ENCODE assay signal across 14 cellular contexts in the genomic region with DNA sequence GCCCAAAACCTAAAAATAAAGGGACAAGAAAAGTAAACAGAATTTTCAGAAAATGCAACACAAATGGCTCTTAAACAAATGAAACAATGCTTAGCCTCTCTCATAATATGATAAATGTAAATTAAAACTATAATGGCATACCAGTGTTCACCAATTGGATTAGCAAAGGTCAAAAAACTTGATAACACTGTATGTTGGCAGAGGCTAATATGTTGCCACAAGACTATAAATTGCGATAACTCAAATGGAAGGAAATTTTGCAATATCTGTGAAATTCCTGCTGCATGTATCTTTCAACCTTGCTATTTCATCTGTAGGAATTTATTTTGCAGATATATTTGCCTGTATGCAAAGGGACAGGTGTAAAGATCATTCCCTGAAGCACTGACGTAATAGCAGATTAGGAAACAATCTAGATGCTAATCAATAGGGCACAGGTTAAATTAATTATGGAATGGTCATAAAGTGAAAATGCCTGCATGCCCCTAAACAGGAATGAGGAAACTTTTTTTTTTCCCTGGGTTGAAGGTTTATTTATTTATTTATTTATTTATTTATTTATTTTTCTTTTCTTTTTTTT.
DNase-seq lines count a peak whose midpoint lies in the region; ATAC-seq, FAIRE-seq and TF ChIP-seq lines count a peak whose summit lies in the region.
"Had no signal": no experiment of that assay in that cellular context is flagged by ENCODE, and none has a peak within 500 bp of the region (broad histone marks: within the 10 kb centered on the region; RNA-seq: fewer than 3 reads in every experiment).

No MANE protein-coding gene starts in this region.

- no peak for TF ChIP-seq POLR2A in HepG2 (IDR thresholded peaks at IDR 0.05; ENCODE audit: insufficient read depth in 1 of 2, low read depth in 2 of 2, low read length in 2 of 2)
- TF ChIP-seq POLR2A in GM18505 (IDR thresholded peaks at IDR 0.05; ENCODE audit: borderline replicate concordance, extremely low read depth, insufficient read depth, insufficient read length): no peak

- no peak overlapping the region for H2AFZ ChIP-seq in HepG2 (ENCODE audit: low read length)

- no TSS peak for BruUV-seq in HepG2 (replicated peaks; lab: Mats Ljungman, UMichigan)

- H3K4me3 ChIP-seq in liver (ENCODE audit: low read depth in 1 of 3, low read length in 3 of 3) (no peak overlapping the region), HepG2 (replicated peaks in 1 of 3; ENCODE audit: insufficient read depth in 1 of 3, low read depth in 2 of 3, low read length in 3 of 3) (no peak overlapping the region)

- CTCF ChIA-PET in HepG2 (lab: Yijun Ruan, JAX; ENCODE audit: low intra/inter-chr PET ratio, low total read pairs): no interaction called here

- no peak overlapping the region for H3K9ac ChIP-seq in liver (ENCODE audit: low read depth in 1 of 2, low read length in 2 of 2)
- no peak overlapping the region for H3K9ac ChIP-seq in HepG2 (ENCODE audit: insufficient read depth, low read depth, low read length)

- DNase-seq in HepG2 (ENCODE audit: low spot score) (no peak), NCI-H460 (ENCODE audit: extremely low read depth, low read depth) (peak; percentile 66), left lobe of liver (ENCODE audit: low spot score) (no peak), NCI-H187 treated with DMSO at 0.1 percent for 48 hours (lab: John Stamatoyannopoulos, UW) (no peak), NCI-H146 treated with DMSO at 0.1 percent for 48 hours (lab: John Stamatoyannopoulos, UW; ENCODE audit: unreplicated experiment) (no peak)
- DNase-seq: 8988T; C1 segment of cervical spinal cord; CD4-positive, alpha-beta T cell; DMS79 treated with DMSO at 0.1 percent for 48 hours; EL had no signal

- H3K27me3 ChIP-seq in liver (ENCODE audit: control insufficient read depth in 4 of 4, insufficient read depth in 4 of 4, low read length in 3 of 4) (no peaks in the 10 kb centered on the region), HepG2 (ENCODE audit: control insufficient read depth in 1 of 2, insufficient read depth in 2 of 2, low read length in 2 of 2) (no peaks in the 10 kb centered on the region)

- H3K9me3 ChIP-seq in liver (ENCODE audit: control insufficient read depth in 4 of 4, low read length in 3 of 4): no peaks in the 10 kb centered on the region
- no peaks in the 10 kb centered on the region for H3K9me3 ChIP-seq in HepG2 (ENCODE audit: low read length)

- no peak for TF ChIP-seq RAD21 in liver (IDR thresholded peaks at IDR 0.05)
- no peak for TF ChIP-seq RAD21 in HepG2 (CRISPR knock-in tag; IDR thresholded peaks at IDR 0.05)

- peaks cover 0 to 8% (median 4%) of the 10 kb centered on the region in 4 donors for H3K4me1 ChIP-seq in liver (ENCODE audit: control insufficient read depth in 4 of 4, insufficient read depth in 4 of 4, low read length in 3 of 4)
- H3K4me1 ChIP-seq in HepG2 (ENCODE audit: insufficient read depth, low read length): no peaks in the 10 kb centered on the region

- no peaks in the 10 kb centered on the region for H3K79me2 ChIP-seq in HepG2 (ENCODE audit: insufficient read depth, low read length)

- FAIRE-seq in HepG2 (lab: Jason Lieb, UNC): no peak
- FAIRE-seq: G401.6, GM12891 had no signal

- H3K27ac ChIP-seq in liver (ENCODE audit: low read depth in 1 of 2, low read length in 2 of 2): no peak overlapping the region
- no peak overlapping the region for H3K27ac ChIP-seq in HepG2 (ENCODE audit: extremely low read length, insufficient read depth, low read length)

- in situ Hi-C loops in HepG2 (cut with HindIII; ENCODE audit: extremely low pct_ligation_motif_present, low pct_unique_long_range_greater_than_20kb): no loop called here

- H3K36me3 ChIP-seq in liver (ENCODE audit: control insufficient read depth in 4 of 4, insufficient read depth in 3 of 4, low read depth in 1 of 4, low read length in 3 of 4): no peaks in the 10 kb centered on the region
- no peaks in the 10 kb centered on the region for H3K36me3 ChIP-seq in HepG2 (replicated peaks in 1 of 2; ENCODE audit: control insufficient read depth in 1 of 2, insufficient read depth in 2 of 2, low read length in 2 of 2)

- ATAC-seq in HepG2: no peak
- ATAC-seq in left lobe of liver: peak; percentile 19
- ATAC-seq in GM18505 (IDR thresholded peaks at IDR 0.05; ENCODE audit: unreplicated experiment): no peak

- WGBS in liver: 21% methylated on average over 2 of the region's 2 CpGs
- WGBS in HepG2 (ENCODE audit: low lambda C conversion rate): 44% methylated on average over 2 of the region's 2 CpGs

- H4K20me1 ChIP-seq in HepG2 (ENCODE audit: insufficient read depth, low read length): no peaks in the 10 kb centered on the region

- POLR2A ChIA-PET in HepG2 (lab: Yijun Ruan, JAX): no interaction called here

- TF ChIP-seq CTCF in liver (IDR thresholded peaks at IDR 0.05; ENCODE audit: low read depth, low read length, missing input control) (no peak), HepG2 (CRISPR knock-in tag; IDR thresholded peaks at IDR 0.05) (no peak)

- TF ChIP-seq EP300 in HepG2 (IDR thresholded peaks at IDR 0.05; ENCODE audit: low read depth in 2 of 2, low read length in 2 of 2) (no peak), HepG2 (CRISPR knock-in tag; IDR thresholded peaks at IDR 0.05; ENCODE audit: borderline replicate concordance) (no peak)

- H3K4me2 ChIP-seq in HepG2 (ENCODE audit: low read depth, low read length): no peak overlapping the region

- intact Hi-C loops in HepG2 (cut with micrococcal nuclease; ENCODE audit: unreplicated experiment): no loop called here

TF ChIP-seq in liver, 16 proteins besides CTCF, POLR2A, EP300 and RAD21:
- peak; percentile 30 to 41 for TF ChIP-seq HNF4A (conservative IDR thresholded peaks at IDR 0.05)
- no peak for TF ChIP-seq FOXA2 (IDR thresholded peaks at IDR 0.05)

TF ChIP-seq in HepG2, 621 proteins besides CTCF, POLR2A, EP300 and RAD21 (continues in another document):
- TF ChIP-seq FOXA1 (IDR thresholded peaks at IDR 0.05): no peak
- TF ChIP-seq FOXA1 (CRISPR knock-in tag; IDR thresholded peaks at IDR 0.05): no peak
- no peak for TF ChIP-seq HDAC2 (CRISPR knock-in tag; IDR thresholded peaks at IDR 0.05)
- TF ChIP-seq, protein P1, sequence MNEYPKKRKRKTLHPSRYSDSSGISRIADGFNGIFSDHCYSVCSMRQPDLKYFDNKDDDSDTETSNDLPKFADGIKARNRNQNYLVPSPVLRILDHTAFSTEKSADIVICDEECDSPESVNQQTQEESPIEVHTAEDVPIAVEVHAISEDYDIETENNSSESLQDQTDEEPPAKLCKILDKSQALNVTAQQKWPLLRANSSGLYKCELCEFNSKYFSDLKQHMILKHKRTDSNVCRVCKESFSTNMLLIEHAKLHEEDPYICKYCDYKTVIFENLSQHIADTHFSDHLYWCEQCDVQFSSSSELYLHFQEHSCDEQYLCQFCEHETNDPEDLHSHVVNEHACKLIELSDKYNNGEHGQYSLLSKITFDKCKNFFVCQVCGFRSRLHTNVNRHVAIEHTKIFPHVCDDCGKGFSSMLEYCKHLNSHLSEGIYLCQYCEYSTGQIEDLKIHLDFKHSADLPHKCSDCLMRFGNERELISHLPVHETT (CRISPR knock-in tag; conservative IDR thresholded peaks at IDR 0.05): no peak
- TF ChIP-seq SCMH1 (CRISPR knock-in tag; IDR thresholded peaks at IDR 0.05; ENCODE audit: borderline replicate concordance): no peak
- no peak for TF ChIP-seq ZMAT3 (CRISPR knock-in tag; conservative IDR thresholded peaks at IDR 0.05)
- TF ChIP-seq, protein P2, sequence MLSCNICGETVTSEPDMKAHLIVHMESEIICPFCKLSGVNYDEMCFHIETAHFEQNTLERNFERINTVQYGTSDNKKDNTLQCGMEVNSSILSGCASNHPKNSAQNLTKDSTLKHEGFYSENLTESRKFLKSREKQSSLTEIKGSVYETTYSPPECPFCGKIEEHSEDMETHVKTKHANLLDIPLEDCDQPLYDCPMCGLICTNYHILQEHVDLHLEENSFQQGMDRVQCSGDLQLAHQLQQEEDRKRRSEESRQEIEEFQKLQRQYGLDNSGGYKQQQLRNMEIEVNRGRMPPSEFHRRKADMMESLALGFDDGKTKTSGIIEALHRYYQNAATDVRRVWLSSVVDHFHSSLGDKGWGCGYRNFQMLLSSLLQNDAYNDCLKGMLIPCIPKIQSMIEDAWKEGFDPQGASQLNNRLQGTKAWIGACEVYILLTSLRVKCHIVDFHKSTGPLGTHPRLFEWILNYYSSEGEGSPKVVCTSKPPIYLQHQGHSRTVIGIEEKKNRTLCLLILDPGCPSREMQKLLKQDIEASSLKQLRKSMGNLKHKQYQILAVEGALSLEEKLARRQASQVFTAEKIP (CRISPR knock-in tag; IDR thresholded peaks at IDR 0.05; ENCODE audit: borderline replicate concordance): no peak
- TF ChIP-seq, protein P3, sequence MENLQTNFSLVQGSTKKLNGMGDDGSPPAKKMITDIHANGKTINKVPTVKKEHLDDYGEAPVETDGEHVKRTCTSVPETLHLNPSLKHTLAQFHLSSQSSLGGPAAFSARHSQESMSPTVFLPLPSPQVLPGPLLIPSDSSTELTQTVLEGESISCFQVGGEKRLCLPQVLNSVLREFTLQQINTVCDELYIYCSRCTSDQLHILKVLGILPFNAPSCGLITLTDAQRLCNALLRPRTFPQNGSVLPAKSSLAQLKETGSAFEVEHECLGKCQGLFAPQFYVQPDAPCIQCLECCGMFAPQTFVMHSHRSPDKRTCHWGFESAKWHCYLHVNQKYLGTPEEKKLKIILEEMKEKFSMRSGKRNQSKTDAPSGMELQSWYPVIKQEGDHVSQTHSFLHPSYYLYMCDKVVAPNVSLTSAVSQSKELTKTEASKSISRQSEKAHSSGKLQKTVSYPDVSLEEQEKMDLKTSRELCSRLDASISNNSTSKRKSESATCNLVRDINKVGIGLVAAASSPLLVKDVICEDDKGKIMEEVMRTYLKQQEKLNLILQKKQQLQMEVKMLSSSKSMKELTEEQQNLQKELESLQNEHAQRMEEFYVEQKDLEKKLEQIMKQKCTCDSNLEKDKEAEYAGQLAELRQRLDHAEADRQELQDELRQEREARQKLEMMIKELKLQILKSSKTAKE (CRISPR knock-in tag; IDR thresholded peaks at IDR 0.05; ENCODE audit: borderline replicate concordance): no peak
- no peak for TF ChIP-seq SP4 (CRISPR knock-in tag; IDR thresholded peaks at IDR 0.05)
- no peak for TF ChIP-seq ZFYVE20 (CRISPR knock-in tag; IDR thresholded peaks at IDR 0.05; ENCODE audit: borderline replicate concordance, low read depth)
- no peak for TF ChIP-seq SRF (IDR thresholded peaks at IDR 0.05; ENCODE audit: low read depth, low read length)
- no peak for TF ChIP-seq POLR2AphosphoS5 (IDR thresholded peaks at IDR 0.05; ENCODE audit: low read depth, low read length)
- TF ChIP-seq, protein P4, sequence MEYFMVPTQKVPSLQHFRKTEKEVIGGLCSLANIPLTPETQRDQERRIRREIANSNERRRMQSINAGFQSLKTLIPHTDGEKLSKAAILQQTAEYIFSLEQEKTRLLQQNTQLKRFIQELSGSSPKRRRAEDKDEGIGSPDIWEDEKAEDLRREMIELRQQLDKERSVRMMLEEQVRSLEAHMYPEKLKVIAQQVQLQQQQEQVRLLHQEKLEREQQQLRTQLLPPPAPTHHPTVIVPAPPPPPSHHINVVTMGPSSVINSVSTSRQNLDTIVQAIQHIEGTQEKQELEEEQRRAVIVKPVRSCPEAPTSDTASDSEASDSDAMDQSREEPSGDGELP (IDR thresholded peaks at IDR 0.05; ENCODE audit: borderline replicate concordance, low read depth): no peak
- no peak for TF ChIP-seq CHD4 (IDR thresholded peaks at IDR 0.05; ENCODE audit: borderline replicate concordance, low read length)
